ENCODE assay signal across 11 cellular contexts in the genomic region with DNA sequence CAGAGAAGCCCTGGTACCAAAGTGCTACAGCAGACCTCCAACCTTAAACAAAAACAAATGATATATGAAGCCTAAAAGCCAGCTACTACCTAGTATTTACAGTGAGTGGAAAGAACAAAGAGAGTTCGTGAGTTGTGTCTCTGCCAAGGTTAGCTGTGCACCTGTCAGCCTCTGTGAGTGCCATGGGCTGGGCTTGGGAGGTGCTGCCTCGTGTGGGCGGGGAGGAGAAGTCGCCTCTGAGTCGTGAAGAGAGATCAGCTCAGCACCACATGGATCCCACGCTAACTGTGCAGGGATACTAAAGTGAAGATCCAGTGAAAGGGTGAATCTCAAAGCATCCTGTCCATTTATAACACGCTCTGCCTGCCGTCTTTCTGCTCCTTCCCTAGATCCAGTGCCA.
DNase-seq lines count a peak whose midpoint lies in the region; ATAC-seq, FAIRE-seq and TF ChIP-seq lines count a peak whose summit lies in the region.
"Had no signal": no experiment of that assay in that cellular context is flagged by ENCODE, and none has a peak within 500 bp of the region (broad histone marks: within the 10 kb centered on the region; RNA-seq: fewer than 3 reads in every experiment).

No MANE protein-coding gene starts in this region.

- peaks cover 7% of the 10 kb centered on the region for H3K36me3 Mint-ChIP-seq in T-helper 2 cell treated with Interferon-gamma antibody and Interleukin-4, amounts not matched to agents 5 μg/mL and 100 μg/mL, for 36 hours (ENCODE audit: low read depth)
- H3K36me3 Mint-ChIP-seq: natural killer cell treated with Interleukin-12 subunit alpha and Interleukin-12 subunit beta and Interleukin-15 and Interleukin-18, amount 100 ng/mL, for 72 hours had no signal

- peak overlapping the region; percentile 58 for H3K27ac Mint-ChIP-seq in T-helper 2 cell treated with Interferon-gamma antibody and Interleukin-4, amounts not matched to agents 5 μg/mL and 100 μg/mL, for 36 hours
- H3K27ac Mint-ChIP-seq: natural killer cell treated with Interleukin-12 subunit alpha and Interleukin-12 subunit beta and Interleukin-15 and Interleukin-18, amount 100 ng/mL, for 72 hours; stimulated activated naive CD8-positive, alpha-beta T cell treated with anti-CD3 and anti-CD28 coated beads, Interleukin-15, amount 100 ng/mL, for 72 hours had no signal

- WGBS in esophagus muscularis mucosa: 78% methylated on average over 8 of the region's 8 CpGs

- TF ChIP-seq CTCF in parathyroid adenoma (IDR thresholded peaks at IDR 0.05) (peak; percentile 19), esophagus muscularis mucosa (IDR thresholded peaks at IDR 0.05) (no peak)

- FAIRE-seq in GM12892 (lab: Jason Lieb, UNC): peak; percentile 53
- FAIRE-seq: astrocyte had no signal

- TF ChIP-seq POLR2A in GM12892 (IDR thresholded peaks at IDR 0.05; ENCODE audit: low read depth, low read length) (no peak), esophagus muscularis mucosa (IDR thresholded peaks at IDR 0.05; ENCODE audit: low read depth) (no peak)

- H3K27me3 Mint-ChIP-seq in T-helper 2 cell treated with Interferon-gamma antibody and Interleukin-4, amounts not matched to agents 5 μg/mL and 100 μg/mL, for 36 hours (ENCODE audit: low read depth): peaks cover 28% of the 10 kb centered on the region

- H3K79me2 ChIP-seq in parathyroid adenoma: no peaks in the 10 kb centered on the region

- peaks cover under 1% of the 10 kb centered on the region for H3K4me1 ChIP-seq in parathyroid adenoma
- H3K4me1 ChIP-seq in esophagus muscularis mucosa: no peaks in the 10 kb centered on the region

- no peak for TF ChIP-seq EP300 in esophagus muscularis mucosa (IDR thresholded peaks at IDR 0.05)

- H3K4me3 ChIP-seq in parathyroid adenoma (ENCODE audit: low read depth, low read length) (no peak overlapping the region), MG63 (no peak overlapping the region), esophagus muscularis mucosa (no peak overlapping the region)

- H3K27me3 ChIP-seq in parathyroid adenoma (ENCODE audit: control insufficient read depth, insufficient read depth, low read length): no peaks in the 10 kb centered on the region
- no peaks in the 10 kb centered on the region for H3K27me3 ChIP-seq in MG63
- H3K27me3 ChIP-seq in esophagus muscularis mucosa: no peaks in the 10 kb centered on the region

- DNase-seq in GM12892 (ENCODE audit: insufficient read length) (no peak), NCI-H146 (lab: John Stamatoyannopoulos, UW) (peak; percentile 87), MG63 (no peak), esophagus muscularis mucosa (ENCODE audit: extremely low spot score) (no peak)
- no peak for DNase-seq in T-helper 2 cell treated with Interferon-gamma antibody and Interleukin-4, amounts not matched to agents 5 μg/mL and 100 μg/mL, for 36 hours (ENCODE audit: low spot score)
- DNase-seq: NCI-H226; stimulated activated naive CD8-positive, alpha-beta T cell treated with anti-CD3 and anti-CD28 coated beads, Interleukin-15, amount 100 ng/mL, for 72 hours had no signal

- H3K4me3 Mint-ChIP-seq in T-helper 2 cell treated with Interferon-gamma antibody and Interleukin-4, amounts not matched to agents 5 μg/mL and 100 μg/mL, for 36 hours: no peak overlapping the region
- H3K4me3 Mint-ChIP-seq: natural killer cell treated with Interleukin-12 subunit alpha and Interleukin-12 subunit beta and Interleukin-15 and Interleukin-18, amount 100 ng/mL, for 72 hours; stimulated activated naive CD8-positive, alpha-beta T cell treated with anti-CD3 and anti-CD28 coated beads, Interleukin-15, amount 100 ng/mL, for 72 hours had no signal

- H3K4me1 Mint-ChIP-seq in T-helper 2 cell treated with Interferon-gamma antibody and Interleukin-4, amounts not matched to agents 5 μg/mL and 100 μg/mL, for 36 hours (ENCODE audit: low read depth): peaks cover 31% of the 10 kb centered on the region
- H3K4me1 Mint-ChIP-seq: stimulated activated naive CD8-positive, alpha-beta T cell treated with anti-CD3 and anti-CD28 coated beads, Interleukin-15, amount 100 ng/mL, for 72 hours had no signal

- no peak overlapping the region for H3K4me2 ChIP-seq in parathyroid adenoma (ENCODE audit: low read length)

- no peak for ATAC-seq in HG03108 (IDR thresholded peaks at IDR 0.05; ENCODE audit: unreplicated experiment)
- ATAC-seq: natural killer cell treated with Interleukin-12 subunit alpha and Interleukin-12 subunit beta and Interleukin-15 and Interleukin-18, amount 100 ng/mL, for 72 hours; stimulated activated naive CD8-positive, alpha-beta T cell treated with anti-CD3 and anti-CD28 coated beads, Interleukin-15, amount 100 ng/mL, for 72 hours had no signal

- H3K9me3 ChIP-seq in parathyroid adenoma (ENCODE audit: control insufficient read depth, low read length) (no peaks in the 10 kb centered on the region), MG63 (no peaks in the 10 kb centered on the region), esophagus muscularis mucosa (no peaks in the 10 kb centered on the region)

- intact Hi-C loops in esophagus muscularis mucosa (cut with DNase I): no loop called here

- H3K9ac ChIP-seq in parathyroid adenoma: no peak overlapping the region

- peak overlapping the region; percentile 39 for H2AFZ ChIP-seq in parathyroid adenoma

- no peaks in the 10 kb centered on the region for H3K9me3 Mint-ChIP-seq in T-helper 2 cell treated with Interferon-gamma antibody and Interleukin-4, amounts not matched to agents 5 μg/mL and 100 μg/mL, for 36 hours
- H3K9me3 Mint-ChIP-seq: natural killer cell treated with Interleukin-12 subunit alpha and Interleukin-12 subunit beta and Interleukin-15 and Interleukin-18, amount 100 ng/mL, for 72 hours; stimulated activated naive CD8-positive, alpha-beta T cell treated with anti-CD3 and anti-CD28 coated beads, Interleukin-15, amount 100 ng/mL, for 72 hours had no signal

- H3K36me3 ChIP-seq in parathyroid adenoma (ENCODE audit: control insufficient read depth, insufficient read depth, low read length): no peaks in the 10 kb centered on the region
- no peaks in the 10 kb centered on the region for H3K36me3 ChIP-seq in MG63
- H3K36me3 ChIP-seq in esophagus muscularis mucosa: no peaks in the 10 kb centered on the region

- H3K27ac ChIP-seq in parathyroid adenoma: no peak overlapping the region
- H3K27ac ChIP-seq in esophagus muscularis mucosa (replicated peaks in 1 of 4): no peak overlapping the region
